29 cellular contexts compared by ENCODE assay signal in the genomic region with DNA sequence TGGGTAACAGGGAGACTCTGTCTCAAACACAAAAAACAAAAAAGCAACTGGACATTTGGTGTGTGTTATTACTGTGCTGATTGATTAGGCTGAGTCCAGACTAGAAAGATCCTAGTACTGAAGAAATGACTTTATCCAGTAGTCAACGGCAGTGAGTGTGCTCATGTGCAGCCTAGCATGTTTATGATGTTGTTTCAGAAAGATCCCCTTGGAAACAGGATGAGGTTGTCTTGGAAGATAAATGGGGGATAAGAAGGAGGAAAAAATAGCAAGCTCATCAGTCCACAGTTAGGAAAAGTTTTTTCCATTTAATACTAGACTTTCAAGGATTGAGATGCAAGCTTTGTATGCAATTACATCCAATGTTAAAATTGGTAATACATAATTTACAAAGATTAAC. TPM values are rescaled to one million over a fixed set of nuclear protein-coding genes. Genes with fewer than 3 reads are reported as not detected.
"Had no signal": no experiment of that assay in that cellular context is flagged by ENCODE, and none has a peak within 500 bp of the region (broad histone marks: within the 10 kb centered on the region; RNA-seq: fewer than 3 reads in every experiment).

No MANE protein-coding gene starts in this region.

- H3K4me1 ChIP-seq: gastrocnemius medialis, left ventricle myocardium inferior, testis, upper lobe of right lung, vagina had no signal

- H3K27me3 ChIP-seq: dorsolateral prefrontal cortex, gastrocnemius medialis, spleen, testis, tibial nerve, upper lobe of right lung, vagina had no signal

- DNase-seq: cortex of kidney; dorsolateral prefrontal cortex; effector CD8-positive, alpha-beta T cell; gastrocnemius medialis; glutamatergic neuron; islet precursor cell; left ventricle myocardium inferior; lower lobe of right lung; naive thymus-derived CD4-positive, alpha-beta T cell; posterior cingulate gyrus; spleen; stimulated activated CD4-positive, alpha-beta T cell treated with anti-CD3 and anti-CD28 coated beads, Interleukin-15, amount 100 ng/mL, for 24 hours; stimulated activated CD4-positive, alpha-beta T cell treated with anti-CD3 and anti-CD28 coated beads, Interleukin-1b, Interleukin-23, amount 100 ng/mL, for 48 hours; stimulated activated CD4-positive, alpha-beta T cell treated with anti-CD3 and anti-CD28 coated beads, Interleukin-4, amount 100 ng/mL, for 24 hours; testis; upper lobe of right lung had no signal

- H3K4me3 Mint-ChIP-seq: memory B cell; naive thymus-derived CD4-positive, alpha-beta T cell; neural crest cell; stimulated activated memory B cell treated with anti-CD40 and anti-IgM and Interleukin-4, amounts not matched to agents 10 μg/mL and 1 μg/mL and 100 μg/mL, for 72 hours; stimulated activated naive CD8-positive, alpha-beta T cell treated with anti-CD3 and anti-CD28 coated beads, Interleukin-15, Interleukin-2, amounts not matched to agents 100 ng/mL and 50 ng/mL, for 24 hours had no signal

- H3K27ac ChIP-seq: gastrocnemius medialis, left ventricle myocardium inferior, lower lobe of right lung, spleen, testis, tibial nerve, upper lobe of right lung, vagina had no signal

- H3K9me3 ChIP-seq: gastrocnemius medialis, left ventricle myocardium inferior, lower lobe of right lung, spleen, testis, tibial nerve, upper lobe of right lung, vagina had no signal

- H3K4me3 ChIP-seq: dorsolateral prefrontal cortex, gastrocnemius medialis, left ventricle myocardium inferior, lower lobe of right lung, spleen, testis, tibial nerve, upper lobe of right lung, vagina had no signal

- H3K9me3 Mint-ChIP-seq: memory B cell; naive thymus-derived CD4-positive, alpha-beta T cell; neural crest cell; stimulated activated memory B cell treated with anti-CD40 and anti-IgM and Interleukin-4, amounts not matched to agents 10 μg/mL and 1 μg/mL and 100 μg/mL, for 72 hours; stimulated activated naive CD8-positive, alpha-beta T cell treated with anti-CD3 and anti-CD28 coated beads, Interleukin-15, Interleukin-2, amounts not matched to agents 100 ng/mL and 50 ng/mL, for 24 hours had no signal

- H3K4me1 Mint-ChIP-seq: neural crest cell; stimulated activated memory B cell treated with anti-CD40 and anti-IgM and Interleukin-4, amounts not matched to agents 10 μg/mL and 1 μg/mL and 100 μg/mL, for 72 hours had no signal

- H3K27me3 Mint-ChIP-seq: memory B cell; naive thymus-derived CD4-positive, alpha-beta T cell; stimulated activated memory B cell treated with anti-CD40 and anti-IgM and Interleukin-4, amounts not matched to agents 10 μg/mL and 1 μg/mL and 100 μg/mL, for 72 hours; stimulated activated naive CD8-positive, alpha-beta T cell treated with anti-CD3 and anti-CD28 coated beads, Interleukin-15, Interleukin-2, amounts not matched to agents 100 ng/mL and 50 ng/mL, for 24 hours had no signal

- ATAC-seq: esophagus mucosa; gastrocnemius medialis; lower lobe of right lung; naive thymus-derived CD4-positive, alpha-beta T cell; sciatic nerve; stimulated activated memory B cell treated with anti-CD40 and anti-IgM and Interleukin-4, amounts not matched to agents 10 μg/mL and 1 μg/mL and 100 μg/mL, for 72 hours; upper lobe of right lung had no signal

- H3K27ac Mint-ChIP-seq: memory B cell; naive thymus-derived CD4-positive, alpha-beta T cell; stimulated activated memory B cell treated with anti-CD40 and anti-IgM and Interleukin-4, amounts not matched to agents 10 μg/mL and 1 μg/mL and 100 μg/mL, for 72 hours; stimulated activated naive CD8-positive, alpha-beta T cell treated with anti-CD3 and anti-CD28 coated beads, Interleukin-15, Interleukin-2, amounts not matched to agents 100 ng/mL and 50 ng/mL, for 24 hours had no signal

RNA-seq across cellular contexts. Expression of gene PKLR, which starts 33.7 kb away (rescaled TPM):
- total RNA-seq: fibroblast of villous mesenchyme; gastrocnemius medialis; left ventricle myocardium inferior; lower lobe of right lung; mononuclear cell; naive thymus-derived CD4-positive, alpha-beta T cell; neural crest cell; osteocyte; pulmonary artery endothelial cell; sciatic nerve; skeletal muscle tissue; upper lobe of right lung; vagina had no signal
